16 cellular contexts compared by ENCODE assay signal in the genomic region with DNA sequence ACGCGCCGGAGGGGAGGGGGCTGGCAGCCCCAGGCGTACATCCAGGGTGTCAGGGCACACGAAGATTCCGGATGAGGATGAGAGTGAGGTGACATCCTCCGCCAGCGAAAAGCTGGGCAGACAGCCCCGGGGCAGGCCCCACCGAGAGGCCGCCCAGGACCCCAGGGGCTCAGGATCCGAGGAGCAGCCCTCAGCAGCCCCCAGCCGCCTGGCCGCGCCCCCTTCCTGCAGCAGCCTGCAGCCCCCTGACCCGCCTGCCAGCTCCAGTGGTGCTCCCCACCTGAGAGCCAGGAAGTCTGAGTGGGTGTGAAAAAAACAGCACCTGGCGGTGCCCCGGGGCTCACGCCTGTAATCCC. TPM values are rescaled to one million over a fixed set of nuclear protein-coding genes. Genes with fewer than 3 reads are reported as not detected.
DNase-seq lines count a peak whose midpoint lies in the region; ATAC-seq and TF ChIP-seq lines count a peak whose summit lies in the region.
"Had no signal": no experiment of that assay in that cellular context is flagged by ENCODE, and none has a peak within 500 bp of the region (broad histone marks: within the 10 kb centered on the region; RNA-seq: fewer than 3 reads in every experiment).

No MANE protein-coding gene starts in this region.

- 0 out of 2 replicates have a peak, but pooled peaks cover 2% of the 10 kb centered on the region for H3K9me3 ChIP-seq in IMR-90 (ENCODE audit: control insufficient read depth, insufficient read depth, low read length)
- no peaks in the 10 kb centered on the region for H3K9me3 ChIP-seq in esophagus squamous epithelium
- no peaks in the 10 kb centered on the region for H3K9me3 ChIP-seq in skeletal muscle satellite cell (replicated peaks; ENCODE audit: low read length)

- no peak overlapping the region for H3K56ac ChIP-seq in IMR-90 (ENCODE audit: extremely low read depth, insufficient read depth, low read length)

- no peak overlapping the region for H2BK15ac ChIP-seq in IMR-90 (ENCODE audit: low read depth, low read length)

- dilution Hi-C loops in IMR-90 (cut with HindIII; ENCODE audit: low sequenced_read_pairs, unreplicated experiment) = no loop called here

- H4K5ac ChIP-seq in IMR-90 (ENCODE audit: low read depth, low read length) = peak overlapping the region; percentile 9

- TF ChIP-seq POLR2A in IMR-90 (IDR thresholded peaks at IDR 0.05; ENCODE audit: low read depth, low read length) (no peak), esophagus squamous epithelium (IDR thresholded peaks at IDR 0.05) (no peak)

- no peak overlapping the region; a peak in 1 of 4 replicates for H4K8ac ChIP-seq in IMR-90 (ENCODE audit: low read depth in 2 of 2, low read length in 2 of 2)

- H2AK9ac ChIP-seq in IMR-90 (replicated peaks; ENCODE audit: low read depth, low read length, poor library complexity) = peak overlapping the region; percentile 26

- no peak overlapping the region for H3K18ac ChIP-seq in IMR-90 (ENCODE audit: low read depth, low read length)

- H3K27me3 ChIP-seq in BJ (ENCODE audit: control insufficient read depth, insufficient read depth, low read length) (peaks cover 17% of the 10 kb centered on the region), IMR-90 (ENCODE audit: control insufficient read depth, insufficient read depth, low read length) (peaks cover 35% of the 10 kb centered on the region), esophagus squamous epithelium (peaks cover 5 to 97% (median 9%) of the 10 kb centered on the region in 4 donors), skeletal muscle satellite cell (ENCODE audit: control insufficient read depth, insufficient read depth, low read length) (peaks cover 73% of the 10 kb centered on the region)

- H3K14ac ChIP-seq in IMR-90 (replicated peaks; ENCODE audit: low read depth, low read length) = no peak overlapping the region

- DNase-seq in BJ (ENCODE audit: low read depth) (no peak), IMR-90 (no peak), esophagus squamous epithelium (lab: John Stamatoyannopoulos, UW) (no peak), NCI-H1105 (lab: John Stamatoyannopoulos, UW) (no peak), RKO (ENCODE audit: low spot score) (no peak)
- DNase-seq: activated B cell treated with CpG ODN at 0.5 μM for 24 hours; stimulated activated CD4-positive, alpha-beta T cell treated with anti-CD3 and anti-CD28 coated beads, Interleukin-4, amount 100 ng/mL, for 1 hour had no signal

- no peak overlapping the region for H2BK120ac ChIP-seq in IMR-90 (ENCODE audit: low read depth, low read length)

- peaks cover 4% of the 10 kb centered on the region; the same call in 1 of the 2 replicates for H3K9me1 ChIP-seq in IMR-90 (ENCODE audit: insufficient read depth, low read length)

- no peak for ATAC-seq in IMR-90 (ENCODE audit: low read depth)
- ATAC-seq in GM21390 (IDR thresholded peaks at IDR 0.05; ENCODE audit: unreplicated experiment) = no peak
- no peak for ATAC-seq in GM19328 (IDR thresholded peaks at IDR 0.05; ENCODE audit: unreplicated experiment)
- ATAC-seq: HCT116; stimulated activated memory B cell treated with anti-CD40 and anti-IgM and Interleukin-4, amounts not matched to agents 10 μg/mL and 1 μg/mL and 100 μg/mL, for 72 hours had no signal

- TF ChIP-seq CTCF in BJ (IDR thresholded peaks at IDR 0.05; ENCODE audit: insufficient read depth, low read depth, low read length) (no peak), IMR-90 (conservative IDR thresholded peaks at IDR 0.05; ENCODE audit: low read depth, low read length) (no peak), esophagus squamous epithelium (IDR thresholded peaks at IDR 0.05) (no peak)

- no peaks in the 10 kb centered on the region for H4K20me1 ChIP-seq in IMR-90 (ENCODE audit: insufficient read depth, low read length)

- H2AK5ac ChIP-seq in IMR-90 (ENCODE audit: low read depth, low read length) = no peak overlapping the region

- no peak for TF ChIP-seq RAD21 in IMR-90 (IDR thresholded peaks at IDR 0.05; ENCODE audit: low read length)

- H3K23ac ChIP-seq in IMR-90 (ENCODE audit: low read depth, low read length) = no peak overlapping the region

- no peaks in the 10 kb centered on the region for H3K79me1 ChIP-seq in IMR-90 (ENCODE audit: low read depth in 1 of 2, low read length in 2 of 2)

- H3K36me3 ChIP-seq in BJ (ENCODE audit: control insufficient read depth, insufficient read depth, low read length) (no peaks in the 10 kb centered on the region), IMR-90 (ENCODE audit: control insufficient read depth, insufficient read depth, low read length) (no peaks in the 10 kb centered on the region), esophagus squamous epithelium (no peaks in the 10 kb centered on the region), skeletal muscle satellite cell (ENCODE audit: insufficient read depth, low read length) (no peaks in the 10 kb centered on the region)

- no TSS peak for BruUV-seq in IMR-90 (replicated peaks; lab: Mats Ljungman, UMichigan)

- intact Hi-C loops in IMR-90 (cut with micrococcal nuclease) (loop anchor here (5.0 kb wide), 1 partner anchor 186 kb away; no protein-coding TSS in a partner anchor), esophagus squamous epithelium (cut with DNase I) (no loop called here)

- H2AFZ ChIP-seq in IMR-90 (replicated peaks; ENCODE audit: low read length, poor library complexity) = peak overlapping the region; percentile 89

- H3K9ac ChIP-seq in IMR-90 (ENCODE audit: low read depth, low read length) = no peak overlapping the region
- H3K9ac ChIP-seq in skeletal muscle satellite cell (ENCODE audit: low read depth, low read length) = no peak overlapping the region

- CTCF ChIA-PET in BJ (lab: Yijun Ruan, JAX) (interaction anchor here (0.6 to 1.2 kb wide), 2 partner anchors 199 to 366 kb away, joined by 3 read pairs; no protein-coding TSS in a partner anchor), IMR-90 (lab: Yijun Ruan, JAX) (no interaction called here)

- no peak overlapping the region for H2BK5ac ChIP-seq in IMR-90 (ENCODE audit: low read depth, low read length, poor library complexity, severe bottlenecking)

- in situ Hi-C loops in IMR-90 (cut with MboI; ENCODE audit: low sequenced_read_pairs) = no loop called here

- peak overlapping the region; percentile 64 for H3K4me2 ChIP-seq in IMR-90 (ENCODE audit: low read depth, low read length)
- H3K4me2 ChIP-seq in skeletal muscle satellite cell (ENCODE audit: low read length) = peak overlapping the region; percentile 72

- POLR2A ChIA-PET in BJ (lab: Charles Lee) = no interaction called here
- POLR2A ChIA-PET in IMR-90 (lab: Charles Lee; ENCODE audit: unreplicated experiment) = no interaction called here

- H3K27ac ChIP-seq in IMR-90 (ENCODE audit: insufficient read depth, low read length) (no peak overlapping the region), esophagus squamous epithelium (no peak overlapping the region)

- no peak overlapping the region for H3K4ac ChIP-seq in IMR-90 (ENCODE audit: low read depth, low read length)

- no peak overlapping the region for H4K91ac ChIP-seq in IMR-90 (ENCODE audit: insufficient read depth, low read depth, low read length)

- H3K4me3 ChIP-seq in BJ (ENCODE audit: low read depth, low read length) = peak overlapping the region; percentile 34
- H3K4me3 ChIP-seq in IMR-90 (ENCODE audit: insufficient read depth, low read depth, low read length) = no peak overlapping the region
- peak overlapping the region; percentile 26 to 61 (median 37) for H3K4me3 ChIP-seq in esophagus squamous epithelium
- peak overlapping the region; percentile 58 for H3K4me3 ChIP-seq in skeletal muscle satellite cell (ENCODE audit: low read length)

- WGBS in IMR-90 (ENCODE audit: extremely low coverage in 2 of 2, insufficient read length in 1 of 2), 2 experiments = 67% methylated on average over 6 of the region's 19 CpGs; no CpG with 5 or more reads in 1 of the 2 experiments
- WGBS in esophagus squamous epithelium, 2 donors = 79% methylated on average over 5 of the region's 19 CpGs; no CpG with 5 or more reads in 1 of the 2 donors

- H3K4me1 ChIP-seq in IMR-90 (ENCODE audit: control insufficient read depth, insufficient read depth, low read length) (peaks cover 7% of the 10 kb centered on the region), esophagus squamous epithelium (peaks cover 0 to 13% (median 5%) of the 10 kb centered on the region in 3 donors), skeletal muscle satellite cell (ENCODE audit: control insufficient read depth, insufficient read depth, low read length) (peaks cover 15% of the 10 kb centered on the region)

- H2BK20ac ChIP-seq in IMR-90 (ENCODE audit: low read depth, low read length) = no peak overlapping the region

TF ChIP-seq in IMR-90, 13 proteins besides CTCF, POLR2A, EP300 and RAD21 (continues in another document):
- TF ChIP-seq NFE2L2 (IDR thresholded peaks at IDR 0.05; ENCODE audit: low read depth, low read length) (no peak), USF2 (IDR thresholded peaks at IDR 0.05; ENCODE audit: low read depth, low read length) (no peak)

RNA-seq across cellular contexts. Expression of gene GJD4, which starts 3.2 kb away (rescaled TPM):
- polyA plus RNA-seq in BJ (2011; rRNA removed) (not detected in 2 replicates), IMR-90 (2012; rRNA removed) (0.06 TPM in 1 of 2 replicates, not detected in the other)
- not detected in 2 replicates for polyA minus RNA-seq in BJ (2011; rRNA and poly(A)+ RNA removed)
- total RNA-seq in IMR-90 (2012; rRNA removed) (not detected in 2 replicates), esophagus squamous epithelium (not detected)
- not detected in 2 replicates for polyA plus RNA-seq in IMR-90 (2012; cell fraction: cytosol; rRNA removed)
- polyA plus RNA-seq in IMR-90 (2012; cell fraction: nucleus; rRNA removed; ENCODE audit: low replicate concordance) = 0.04 TPM in 1 of 2 replicates, not detected in the other
- 0.22 TPM in 1 of 2 replicates, not detected in the other for total RNA-seq in skeletal muscle satellite cell (2012; rRNA removed)
- total RNA-seq: activated B cell treated with CpG ODN at 0.5 μM for 24 hours, dermis microvascular lymphatic vessel endothelial cell, frontal cortex, G401, posterior vena cava had no signal

RNA-seq across cellular contexts. Expression of gene FZD8, which starts 33.8 kb away (rescaled TPM):
- 0.18 and 0.31 TPM in 2 replicates for polyA plus RNA-seq in BJ (2011; rRNA removed)
- 0.26 and 0.71 TPM in 2 replicates for polyA minus RNA-seq in BJ (2011; rRNA and poly(A)+ RNA removed)
- total RNA-seq in IMR-90 (2012; rRNA removed) = 3.6 and 4.4 TPM in 2 replicates
- 3.9 and 4.8 TPM in 2 replicates for polyA plus RNA-seq in IMR-90 (2012; rRNA removed)
- polyA plus RNA-seq in IMR-90 (2012; cell fraction: cytosol; rRNA removed) = 2.1 and 4.9 TPM in 2 replicates
- polyA plus RNA-seq in IMR-90 (2012; cell fraction: nucleus; rRNA removed; ENCODE audit: low replicate concordance) = 5.1 and 9.6 TPM in 2 replicates
- 1 to 10 TPM in 3 of 4 donors, under 1 TPM in 1; 0.53 to 2.3 (median 1.4) TPM for total RNA-seq in esophagus squamous epithelium
- 8.5 and 8.6 TPM in 2 replicates for total RNA-seq in skeletal muscle satellite cell (2012; rRNA removed)
